15 cellular contexts compared by ENCODE assay signal in genomic region chr17:82772026-82772425, GRCh38. TPM values are rescaled to one million over a fixed set of nuclear protein-coding genes. Genes with fewer than 3 reads are reported as not detected.
A peak's percentile ranks its signal among the peaks of the same experiment; 100 is the strongest.
DNase-seq lines count a peak whose midpoint lies in the region; ATAC-seq, FAIRE-seq and TF ChIP-seq lines count a peak whose summit lies in the region.
"Had no signal": no experiment of that assay in that cellular context is flagged by ENCODE, and none has a peak within 500 bp of the region (broad histone marks: within the 10 kb centered on the region; RNA-seq: fewer than 3 reads in every experiment).

No MANE protein-coding gene starts in this region.

- no peaks in the 10 kb centered on the region for H3K4me1 ChIP-seq in PC-3 (ENCODE audit: insufficient read depth, low read length)
- no peaks in the 10 kb centered on the region for H3K4me1 ChIP-seq in osteoblast (ENCODE audit: insufficient read depth, low read length)
- peaks cover 6% of the 10 kb centered on the region for H3K4me1 ChIP-seq in vagina
- H3K4me1 ChIP-seq in BE2C = peaks cover 4% of the 10 kb centered on the region

- ATAC-seq in PC-3 = peak; percentile 95
- ATAC-seq: activated T-cell treated with anti-CD3 and anti-CD28 coated beads, Interleukin-2, amount 50 U/mL, for 72 hours; K562 had no signal

- H3K4me3 ChIP-seq in PC-3 (ENCODE audit: low read length) (no peak overlapping the region), osteoblast (ENCODE audit: insufficient read depth, low read length) (no peak overlapping the region), vagina (no peak overlapping the region), BE2C (ENCODE audit: low read depth, low read length) (no peak overlapping the region)
- H3K4me3 ChIP-seq: K562, sigmoid colon had no signal

- no peak for FAIRE-seq in frontal cortex (lab: Jason Lieb, UNC)
- FAIRE-seq: K562 had no signal

- H3K27ac ChIP-seq in PC-3 (ENCODE audit: low read length) (no peak overlapping the region), osteoblast (ENCODE audit: low read depth, low read length) (no peak overlapping the region), vagina (no peak overlapping the region)
- H3K27ac ChIP-seq: sigmoid colon had no signal

- no TSS peak for BruUV-seq in PC-3 (replicated peaks; lab: Mats Ljungman, UMichigan)

- no peaks in the 10 kb centered on the region for H3K79me2 ChIP-seq in PC-3 (ENCODE audit: low read length)
- H3K79me2 ChIP-seq in osteoblast (ENCODE audit: insufficient read depth, low read length) = no peaks in the 10 kb centered on the region

- no peak for TF ChIP-seq POLR2A in vagina (IDR thresholded peaks at IDR 0.05)

- peaks cover 21% of the 10 kb centered on the region for H3K36me3 ChIP-seq in PC-3 (ENCODE audit: low read depth, low read length)
- peaks cover 20% of the 10 kb centered on the region for H3K36me3 ChIP-seq in osteoblast (ENCODE audit: insufficient read depth, low read length)
- peaks cover 0 to 9% of the 10 kb centered on the region in 2 donors for H3K36me3 ChIP-seq in vagina
- peaks cover 24% of the 10 kb centered on the region for H3K36me3 ChIP-seq in BE2C

- DNase-seq in EL (peak; percentile 58), PC-3 (peak; percentile 45), fibroblast of gingiva (ENCODE audit: low read depth) (peak; percentile 79), osteoblast (ENCODE audit: insufficient read length, low spot score, missing footprints) (peak; percentile 96), vagina (ENCODE audit: extremely low spot score in 2 of 2) (no peak), BE2C (no peak), frontal cortex (ENCODE audit: low spot score in 2 of 2) (no peak), SK-N-DZ (ENCODE audit: low spot score) (no peak)
- DNase-seq: activated CD4-positive, CD25-positive, alpha-beta regulatory T cell; activated T-cell treated with anti-CD3 and anti-CD28 coated beads, Interleukin-2, amount 50 U/mL, for 72 hours; DMS153; NCI-H2171; RPMI8226; sigmoid colon had no signal

- H4K20me1 ChIP-seq in PC-3 (ENCODE audit: low read length) (no peaks in the 10 kb centered on the region), osteoblast (ENCODE audit: insufficient read depth, low read length) (no peaks in the 10 kb centered on the region)

- H3K4me2 ChIP-seq in PC-3 (ENCODE audit: low read length) (no peak overlapping the region), osteoblast (ENCODE audit: insufficient read depth, low read length) (no peak overlapping the region)

- H3K9me3 ChIP-seq in PC-3 (ENCODE audit: low read length) = no peaks in the 10 kb centered on the region
- no peaks in the 10 kb centered on the region for H3K9me3 ChIP-seq in osteoblast (ENCODE audit: low read depth, low read length)
- no peaks in the 10 kb centered on the region for H3K9me3 ChIP-seq in vagina
- H3K9me3 ChIP-seq in BE2C = no peaks in the 10 kb centered on the region
- H3K9me3 ChIP-seq: sigmoid colon had no signal

- POLR2A ChIA-PET in PC-3 (lab: Charles Lee; ENCODE audit: unreplicated experiment) = no interaction called here

- H2AFZ ChIP-seq in PC-3 (ENCODE audit: low read length) (no peak overlapping the region), osteoblast (ENCODE audit: low read length) (no peak overlapping the region)

- H3F3A ChIP-seq in PC-3 (ENCODE audit: low read length, unreplicated experiment) = no peaks in the 10 kb centered on the region

- intact Hi-C loops in PC-3 (cut with micrococcal nuclease) = no loop called here
- intact Hi-C loops in vagina (cut with DNase I) = loop anchor here (10.0 kb wide), 1 partner anchor 427 kb away; no protein-coding TSS in a partner anchor

- H3K9ac ChIP-seq in PC-3 (ENCODE audit: low read length) = no peak overlapping the region

- H3K27me3 ChIP-seq in PC-3 (ENCODE audit: low read length) (no peaks in the 10 kb centered on the region), osteoblast (ENCODE audit: insufficient read depth, low read length) (no peaks in the 10 kb centered on the region), vagina (no peaks in the 10 kb centered on the region), BE2C (no peaks in the 10 kb centered on the region)
- H3K27me3 ChIP-seq: sigmoid colon had no signal

- H3K9me2 ChIP-seq in PC-3 (replicated peaks; ENCODE audit: low read length) = no peaks in the 10 kb centered on the region

- CTCF ChIA-PET in PC-3 (lab: Charles Lee) = interaction anchor here (1.0 kb wide), 1 partner anchor 103 kb away, joined by 3 read pairs; no protein-coding TSS in a partner anchor

- no peak for TF ChIP-seq CTCF in PC-3 (conservative IDR thresholded peaks at IDR 0.05; ENCODE audit: low read depth, low read length)
- no peak for TF ChIP-seq CTCF in osteoblast (IDR thresholded peaks at IDR 0.05; ENCODE audit: extremely low read depth, low read depth, low read length)
- TF ChIP-seq CTCF in vagina (IDR thresholded peaks at IDR 0.05) = no peak
- no peak for TF ChIP-seq CTCF in BE2C (IDR thresholded peaks at IDR 0.05; ENCODE audit: low read depth, low read length)

RNA-seq across cellular contexts. Expression of gene TBCD, which starts 20.2 kb away (rescaled TPM):
- total RNA-seq in PC-3 (2014; rRNA removed) (29.6 and 52.5 TPM in 2 replicates), osteoblast (28.0 and 29.0 TPM in 2 replicates), vagina (79.3 TPM), frontal cortex (73.8 TPM)
- polyA plus RNA-seq in BE2C (2012; ENCODE audit: insufficient read depth, insufficient read length, low read depth) = 43.2 TPM
- 62.0 and 86.2 TPM in 2 replicates for polyA plus RNA-seq in SK-N-DZ (2014; cell fraction: cytosol; rRNA removed)
- polyA plus RNA-seq in SK-N-DZ (2014; cell fraction: nucleus; rRNA removed) = 290 and 425 TPM in 2 replicates

RNA-seq across cellular contexts. Expression of gene FN3K, which starts 36.6 kb away (rescaled TPM):
- total RNA-seq in PC-3 (2014; rRNA removed) (8.4 and 14.7 TPM in 2 replicates), osteoblast (2.9 and 4.4 TPM in 2 replicates), vagina (5.9 TPM), frontal cortex (9.8 TPM)
- polyA plus RNA-seq in BE2C (2012; ENCODE audit: insufficient read depth, insufficient read length, low read depth) = 26.2 TPM
- 2.8 and 7.0 TPM in 2 replicates for polyA plus RNA-seq in SK-N-DZ (2014; cell fraction: cytosol; rRNA removed)
- 18.1 and 24.9 TPM in 2 replicates for polyA plus RNA-seq in SK-N-DZ (2014; cell fraction: nucleus; rRNA removed)

RNA-seq across cellular contexts. Expression of gene FN3KRP, which starts 55.5 kb away (rescaled TPM):
- 32.9 and 37.4 TPM in 2 replicates for total RNA-seq in PC-3 (2014; rRNA removed)
- 10.1 and 13.8 TPM in 2 replicates for total RNA-seq in osteoblast
- total RNA-seq in vagina = 10.6 TPM
- polyA plus RNA-seq in BE2C (2012; ENCODE audit: insufficient read depth, insufficient read length, low read depth) = 75.2 TPM
- total RNA-seq in frontal cortex = 24.1 TPM
- polyA plus RNA-seq in SK-N-DZ (2014; cell fraction: cytosol; rRNA removed) = 28.2 and 31.7 TPM in 2 replicates
- 31.0 and 45.5 TPM in 2 replicates for polyA plus RNA-seq in SK-N-DZ (2014; cell fraction: nucleus; rRNA removed)

Comparison
In these comparisons a context has a peak if more than half of its experiments do, and no peak if none do; other contexts are left out.
1. DNase-seq: peak in EL (single experiment), PC-3 (single experiment), fibroblast of gingiva (single experiment) and osteoblast (single experiment); none in vagina (0 of 2), BE2C (single experiment), frontal cortex (0 of 2) and SK-N-DZ (single experiment).